In genomic region chr9:21286099-21286498, GRCh38 we compare ENCODE assay signal across 9 cellular contexts. TPM values are rescaled to one million over a fixed set of nuclear protein-coding genes. Genes with fewer than 3 reads are reported as not detected.
"Had no signal": no experiment of that assay in that cellular context is flagged by ENCODE, and none has a peak within 500 bp of the region (broad histone marks: within the 10 kb centered on the region; RNA-seq: fewer than 3 reads in every experiment).

No MANE protein-coding gene starts in this region.

- DNase-seq: GDM1, GF-D8 had no signal

- ATAC-seq: GM12878 had no signal

- H3K4me3 ChIP-seq: GM12878 had no signal

- FAIRE-seq: G401.6, GM12878, GM12891, GM12892, GM18507, GM19239 had no signal

RNA-seq across cellular contexts. Expression of gene IFNA5, which starts 19.0 kb away (rescaled TPM):
- total RNA-seq: G401, GM12878 had no signal
- polyA plus RNA-seq: GM12878 had no signal

RNA-seq across cellular contexts. Expression of gene IFNA14, which starts 46.3 kb away (rescaled TPM):
- total RNA-seq: G401, GM12878 had no signal
- polyA plus RNA-seq: GM12878 had no signal

RNA-seq across cellular contexts. Expression of gene IFNA17, which starts 58.1 kb away (rescaled TPM):
- total RNA-seq: G401, GM12878 had no signal
- polyA plus RNA-seq: GM12878 had no signal
